Comparison of ENCODE assay signal across 13 cellular contexts in the genomic region with DNA sequence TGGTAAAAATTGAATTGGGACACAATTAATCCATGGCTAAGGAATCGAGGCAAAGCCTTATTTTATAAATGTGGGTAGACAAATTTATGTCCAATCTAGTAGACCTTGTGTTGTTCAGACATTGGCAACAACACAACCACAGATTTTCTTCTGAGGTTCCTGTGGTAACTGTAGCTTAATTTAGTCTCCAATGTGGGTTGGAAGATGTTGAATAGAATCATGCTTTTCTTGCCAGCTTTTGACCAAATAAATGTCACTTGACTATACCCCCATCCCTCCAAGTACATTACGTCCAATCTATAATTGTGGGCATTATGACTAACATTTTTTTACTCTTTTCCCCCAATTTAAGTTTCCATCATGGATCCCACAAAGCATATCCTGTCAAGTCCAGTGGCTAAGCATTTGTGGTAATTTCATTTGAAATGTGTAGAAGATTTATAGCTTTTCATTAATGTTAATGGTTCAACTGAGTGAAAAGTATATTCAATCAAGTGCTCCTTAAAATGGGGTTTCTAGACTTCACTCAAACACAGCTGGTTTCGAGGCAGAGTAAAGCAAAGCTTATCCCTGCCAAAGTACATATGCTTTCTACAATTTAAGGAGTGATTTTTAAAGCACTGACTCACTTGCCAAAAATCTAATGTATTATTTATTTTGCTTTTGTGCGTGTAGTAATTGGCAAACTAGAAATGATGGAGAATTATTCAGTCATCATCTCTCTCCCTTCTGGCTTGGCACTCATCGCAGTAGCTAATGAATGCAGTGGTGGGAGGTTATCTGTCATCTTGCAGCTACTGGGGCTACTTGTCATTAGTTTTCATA.
A peak's percentile ranks its signal among the peaks of the same experiment; 100 is the strongest.
DNase-seq lines count a peak whose midpoint lies in the region; ATAC-seq and TF ChIP-seq lines count a peak whose summit lies in the region.
"Had no signal": no experiment of that assay in that cellular context is flagged by ENCODE, and none has a peak within 500 bp of the region (broad histone marks: within the 10 kb centered on the region; RNA-seq: fewer than 3 reads in every experiment).

No MANE protein-coding gene starts in this region.

- peak; percentile 53 for ATAC-seq in SK-N-SH treated with all-trans-retinoic acid at 6 μM for 48 hours

- H3K27ac Mint-ChIP-seq in activated T-cell treated with anti-CD3 and anti-CD28 coated beads, Interleukin-2, amount 50 U/mL, for 24 hours: no peak overlapping the region
- H3K27ac Mint-ChIP-seq: CD14-positive monocyte had no signal

- H3K9me3 Mint-ChIP-seq in activated T-cell treated with anti-CD3 and anti-CD28 coated beads, Interleukin-2, amount 50 U/mL, for 24 hours: peaks cover 11% of the 10 kb centered on the region

- no peaks in the 10 kb centered on the region for H3K27me3 Mint-ChIP-seq in activated T-cell treated with anti-CD3 and anti-CD28 coated beads, Interleukin-2, amount 50 U/mL, for 24 hours

- no peaks in the 10 kb centered on the region for H3K36me3 Mint-ChIP-seq in activated T-cell treated with anti-CD3 and anti-CD28 coated beads, Interleukin-2, amount 50 U/mL, for 24 hours (ENCODE audit: low read depth)
- H3K36me3 Mint-ChIP-seq: CD14-positive monocyte had no signal

- DNase-seq in DMS79 treated with DMSO at 0.1 percent for 48 hours (lab: John Stamatoyannopoulos, UW) (peak; percentile 77), NCI-H1105 (lab: John Stamatoyannopoulos, UW) (peak; percentile 81), iris pigment epithelial cell (ENCODE audit: low read depth) (peak; percentile 65), DMS53 (lab: John Stamatoyannopoulos, UW) (no peak), NCI-H1694 treated with DMSO at 0.1 percent for 48 hours (lab: John Stamatoyannopoulos, UW) (no peak)
- DNase-seq in stimulated activated CD4-positive, alpha-beta T cell treated with anti-CD3 and anti-CD28 coated beads, Interleukin-1b, Interleukin-23, amount 100 ng/mL, for 48 hours: no peak
- no peak for DNase-seq in activated T-cell treated with anti-CD3 and anti-CD28 coated beads, Interleukin-2, amount 50 U/mL, for 24 hours
- DNase-seq: activated gamma-delta T cell treated with Interleukin-2 at 50 U/mL for 16 hours; central memory CD4-positive, alpha-beta T cell; erythroblast; retina had no signal

- H3K4me1 Mint-ChIP-seq in activated T-cell treated with anti-CD3 and anti-CD28 coated beads, Interleukin-2, amount 50 U/mL, for 24 hours (ENCODE audit: low read depth): peaks cover 2% of the 10 kb centered on the region
- H3K4me1 Mint-ChIP-seq: CD14-positive monocyte had no signal

- H3K4me3 Mint-ChIP-seq in activated T-cell treated with anti-CD3 and anti-CD28 coated beads, Interleukin-2, amount 50 U/mL, for 24 hours: no peak overlapping the region
- H3K4me3 Mint-ChIP-seq: CD14-positive monocyte had no signal

TF ChIP-seq in SK-N-SH treated with all-trans-retinoic acid at 6 μM for 48 hours, 23 proteins besides CTCF, POLR2A, EP300 and RAD21:
- TF ChIP-seq TCF4 (CRISPR knock-in tag; IDR thresholded peaks at IDR 0.05; ENCODE audit: borderline replicate concordance) (no peak), ZFP30 (CRISPR knock-in tag; IDR thresholded peaks at IDR 0.05) (no peak), TOX (CRISPR knock-in tag; IDR thresholded peaks at IDR 0.05; ENCODE audit: borderline replicate concordance) (no peak), ZNF8 (CRISPR knock-in tag; IDR thresholded peaks at IDR 0.05) (no peak), BACH2 (CRISPR knock-in tag; IDR thresholded peaks at IDR 0.05; ENCODE audit: borderline replicate concordance) (no peak), ARNTL (CRISPR knock-in tag; IDR thresholded peaks at IDR 0.05; ENCODE audit: borderline replicate concordance, low read depth) (no peak), CSDC2 (CRISPR knock-in tag; IDR thresholded peaks at IDR 0.05) (no peak), ISL1 (CRISPR knock-in tag; IDR thresholded peaks at IDR 0.05) (0 out of 2 replicates have a peak, but pooled peaks have one; percentile 10)

Comparison
In these comparisons a context has a peak if more than half of its experiments do, and no peak if none do; other contexts are left out.
1. DNase-seq: peak in DMS79 treated with DMSO at 0.1 percent for 48 hours (single experiment), NCI-H1105 (single experiment) and iris pigment epithelial cell (single experiment); none in DMS53 (single experiment), stimulated activated CD4-positive, alpha-beta T cell treated with anti-CD3 and anti-CD28 coated beads, Interleukin-1b, Interleukin-23, amount 100 ng/mL, for 48 hours (single experiment), NCI-H1694 treated with DMSO at 0.1 percent for 48 hours (single experiment) and activated T-cell treated with anti-CD3 and anti-CD28 coated beads, Interleukin-2, amount 50 U/mL, for 24 hours (single experiment).